ENCODE assay signal across 21 cellular contexts in the genomic region with DNA sequence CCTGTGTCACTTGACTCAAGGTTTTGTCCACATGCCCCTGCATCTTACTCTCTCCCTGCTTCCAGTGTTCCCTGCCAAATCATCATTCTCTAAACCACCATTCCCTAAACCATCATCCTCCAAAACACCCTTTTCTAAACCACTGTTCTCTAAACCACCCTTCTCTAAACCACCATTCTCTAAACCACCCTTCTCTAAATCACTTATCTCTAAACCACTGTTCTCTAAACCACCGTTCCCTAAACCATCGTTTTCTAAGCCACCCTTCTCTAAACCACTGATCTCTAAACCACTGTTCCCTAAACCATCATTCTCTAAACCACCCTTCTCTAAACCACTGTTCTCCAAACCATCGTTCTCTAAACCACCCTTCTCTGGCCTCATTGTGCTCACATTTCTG.
DNase-seq lines count a peak whose midpoint lies in the region; ATAC-seq, FAIRE-seq and TF ChIP-seq lines count a peak whose summit lies in the region.
"Had no signal": no experiment of that assay in that cellular context is flagged by ENCODE, and none has a peak within 500 bp of the region (broad histone marks: within the 10 kb centered on the region; RNA-seq: fewer than 3 reads in every experiment).

No MANE protein-coding gene starts in this region.

- H3K9me3 Mint-ChIP-seq in astrocyte (ENCODE audit: unreplicated experiment) (peaks cover 18% of the 10 kb centered on the region), nephron progenitor cell (peaks cover 27% of the 10 kb centered on the region)
- H3K9me3 Mint-ChIP-seq in activated naive CD4-positive, alpha-beta T cell treated with anti-CD3 and anti-CD28 coated beads, Interleukin-2, amount 10 ng/mL, durations not matched to agents 7 days and 5 days, result no peaks in the 10 kb centered on the region

- H3K4me1 ChIP-seq in DND-41 (ENCODE audit: insufficient read depth, low read length), result no peaks in the 10 kb centered on the region
- H3K4me1 ChIP-seq in astrocyte (ENCODE audit: insufficient read depth, low read length), result no peaks in the 10 kb centered on the region
- H3K4me1 ChIP-seq in HAP-1, result no peaks in the 10 kb centered on the region
- H3K4me1 ChIP-seq: A549 had no signal

- H4K20me1 ChIP-seq in DND-41 (ENCODE audit: insufficient read depth, low read length) (no peaks in the 10 kb centered on the region), astrocyte (ENCODE audit: insufficient read depth, low read length) (no peaks in the 10 kb centered on the region)

- no peaks in the 10 kb centered on the region for H3K36me3 ChIP-seq in DND-41 (ENCODE audit: insufficient read depth, low read length)
- no peaks in the 10 kb centered on the region for H3K36me3 ChIP-seq in H7 (replicated peaks; ENCODE audit: control insufficient read depth, insufficient read depth, low read length)
- H3K36me3 ChIP-seq in astrocyte (ENCODE audit: insufficient read depth, low read length), result no peaks in the 10 kb centered on the region
- no peaks in the 10 kb centered on the region for H3K36me3 ChIP-seq in HAP-1 (replicated peaks)

- H3K4me2 ChIP-seq in DND-41 (ENCODE audit: insufficient read depth, low read length) (no peak overlapping the region), astrocyte (ENCODE audit: low read length) (no peak overlapping the region)
- H3K4me2 ChIP-seq: A549, KMS-11 had no signal

- DNase-seq in DND-41 (no peak), H7 (peak; percentile 1), astrocyte (ENCODE audit: low read depth) (peak; percentile 21), nephron progenitor cell (no peak), HAP-1 (ENCODE audit: low spot score in 2 of 2) (no peak), CD1c-positive myeloid dendritic cell (ENCODE audit: extremely low spot score) (no peak), anterior cingulate cortex (lab: John Stamatoyannopoulos, UW) (no peak)
- no peak for DNase-seq in activated naive CD4-positive, alpha-beta T cell treated with anti-CD3 and anti-CD28 coated beads, Interleukin-2, amount 10 ng/mL, durations not matched to agents 7 days and 5 days
- DNase-seq: AML-193; CD4-positive, alpha-beta memory T cell; DMS79 treated with DMSO at 0.1 percent for 48 hours; EL; GM23248 had no signal

- H3K27me3 Mint-ChIP-seq in astrocyte (ENCODE audit: low read depth, unreplicated experiment), result peaks cover 8% of the 10 kb centered on the region
- H3K27me3 Mint-ChIP-seq in nephron progenitor cell (ENCODE audit: low read depth, poor library complexity), result peaks cover 2% of the 10 kb centered on the region
- no peaks in the 10 kb centered on the region for H3K27me3 Mint-ChIP-seq in activated naive CD4-positive, alpha-beta T cell treated with anti-CD3 and anti-CD28 coated beads, Interleukin-2, amount 10 ng/mL, durations not matched to agents 7 days and 5 days
- H3K27me3 Mint-ChIP-seq: IgD-negative memory B cell had no signal

- peak; percentile 42; the same call in 1 of the 3 replicates for ATAC-seq in DND-41 (ENCODE audit: insufficient read depth, low read depth)
- ATAC-seq: A549, HepG2 had no signal

- H3K79me2 ChIP-seq in DND-41 (ENCODE audit: insufficient read depth, low read length) (no peaks in the 10 kb centered on the region), astrocyte (ENCODE audit: insufficient read depth, low read length) (no peaks in the 10 kb centered on the region)

- H3K27me3 ChIP-seq in DND-41 (ENCODE audit: insufficient read depth, low read length, poor library complexity) (no peaks in the 10 kb centered on the region), H7 (ENCODE audit: control insufficient read depth, insufficient read depth, low read length) (no peaks in the 10 kb centered on the region), astrocyte (ENCODE audit: insufficient read depth, low read length) (no peaks in the 10 kb centered on the region), HAP-1 (ENCODE audit: low read depth) (no peaks in the 10 kb centered on the region)

- H3K27ac Mint-ChIP-seq in astrocyte (ENCODE audit: unreplicated experiment) (peak overlapping the region; percentile 23), nephron progenitor cell (peak overlapping the region; percentile 67)
- no peak overlapping the region for H3K27ac Mint-ChIP-seq in activated naive CD4-positive, alpha-beta T cell treated with anti-CD3 and anti-CD28 coated beads, Interleukin-2, amount 10 ng/mL, durations not matched to agents 7 days and 5 days
- H3K27ac Mint-ChIP-seq: CD4-positive, alpha-beta memory T cell had no signal

- H3K4me3 Mint-ChIP-seq in astrocyte (ENCODE audit: unreplicated experiment) (no peak overlapping the region), nephron progenitor cell (no peak overlapping the region)
- no peak overlapping the region for H3K4me3 Mint-ChIP-seq in activated naive CD4-positive, alpha-beta T cell treated with anti-CD3 and anti-CD28 coated beads, Interleukin-2, amount 10 ng/mL, durations not matched to agents 7 days and 5 days
- H3K4me3 Mint-ChIP-seq: CD4-positive, alpha-beta memory T cell; IgD-negative memory B cell had no signal

- CTCF ChIA-PET in activated naive CD4-positive, alpha-beta T cell treated with anti-CD3 and anti-CD28 coated beads, Interleukin-2, amount 10 ng/mL, durations not matched to agents 7 days and 5 days (lab: Charles Lee), result no interaction called here

- no peak overlapping the region for H2AFZ ChIP-seq in DND-41 (ENCODE audit: low read depth, low read length)
- H2AFZ ChIP-seq in astrocyte (ENCODE audit: low read depth, low read length), result no peak overlapping the region
- H2AFZ ChIP-seq: GM23248 had no signal

- H3K27ac ChIP-seq in DND-41 (ENCODE audit: low read length) (no peak overlapping the region), astrocyte (ENCODE audit: low read depth, low read length) (no peak overlapping the region)
- H3K27ac ChIP-seq: 22Rv1, A549, C4-2B, GM23248, KMS-11 had no signal

- H3K4me1 Mint-ChIP-seq in astrocyte (ENCODE audit: low read depth, unreplicated experiment) (peaks cover 11% of the 10 kb centered on the region), nephron progenitor cell (peaks cover 31% of the 10 kb centered on the region)
- H3K4me1 Mint-ChIP-seq in activated naive CD4-positive, alpha-beta T cell treated with anti-CD3 and anti-CD28 coated beads, Interleukin-2, amount 10 ng/mL, durations not matched to agents 7 days and 5 days, result no peaks in the 10 kb centered on the region
- H3K4me1 Mint-ChIP-seq: IgD-negative memory B cell had no signal

- peaks cover 2% of the 10 kb centered on the region for H3K36me3 Mint-ChIP-seq in astrocyte (ENCODE audit: low read depth, unreplicated experiment)
- peaks cover 11% of the 10 kb centered on the region for H3K36me3 Mint-ChIP-seq in nephron progenitor cell (ENCODE audit: low read depth)
- H3K36me3 Mint-ChIP-seq in activated naive CD4-positive, alpha-beta T cell treated with anti-CD3 and anti-CD28 coated beads, Interleukin-2, amount 10 ng/mL, durations not matched to agents 7 days and 5 days, result no peaks in the 10 kb centered on the region
- H3K36me3 Mint-ChIP-seq: CD4-positive, alpha-beta memory T cell; IgD-negative memory B cell had no signal

- FAIRE-seq in astrocyte (lab: Jason Lieb, UNC), result no peak
- FAIRE-seq: A549, G401.6, H54, HepG2 had no signal

- H3K9ac ChIP-seq in DND-41 (ENCODE audit: low read depth, low read length) (no peak overlapping the region), astrocyte (ENCODE audit: low read length) (no peak overlapping the region)
- H3K9ac ChIP-seq: GM23248, KMS-11 had no signal

- no peaks in the 10 kb centered on the region for H3K9me3 ChIP-seq in DND-41 (ENCODE audit: insufficient read depth, low read length, severe bottlenecking)
- peaks cover 4% of the 10 kb centered on the region for H3K9me3 ChIP-seq in astrocyte (ENCODE audit: insufficient read depth, low read depth, low read length)
- no peaks in the 10 kb centered on the region for H3K9me3 ChIP-seq in HAP-1

- H3K4me3 ChIP-seq in DND-41 (ENCODE audit: low read depth in 1 of 2, low read length in 2 of 2) (no peak overlapping the region), H7 (ENCODE audit: insufficient read depth, low read depth, low read length) (no peak overlapping the region), astrocyte (ENCODE audit: insufficient read depth, low read depth, low read length) (no peak overlapping the region), HAP-1 (no peak overlapping the region)
- H3K4me3 ChIP-seq: A549, GM23248 had no signal

- TF ChIP-seq CTCF in DND-41 (IDR thresholded peaks at IDR 0.05; ENCODE audit: borderline replicate concordance, extremely low read depth, low read length, poor library complexity, severe bottlenecking) (no peak), astrocyte (IDR thresholded peaks at IDR 0.05; ENCODE audit: insufficient read depth, low read depth, low read length) (no peak), nephron progenitor cell (IDR thresholded peaks at IDR 0.05) (no peak)

- in situ Hi-C loops in HAP-1 (cut with MboI; ENCODE audit: low sequenced_read_pairs), result no loop called here

Comparison
In these comparisons a context has a peak if more than half of its experiments do, and no peak if none do; other contexts are left out.
1. DNase-seq: peak in H7 (single experiment) and astrocyte (single experiment); none in DND-41 (single experiment), nephron progenitor cell (single experiment), HAP-1 (0 of 2), CD1c-positive myeloid dendritic cell (single experiment), anterior cingulate cortex (0 of 58) and activated naive CD4-positive, alpha-beta T cell treated with anti-CD3 and anti-CD28 coated beads, Interleukin-2, amount 10 ng/mL, durations not matched to agents 7 days and 5 days (single experiment).